8 cellular contexts compared by ENCODE assay signal in the genomic region with DNA sequence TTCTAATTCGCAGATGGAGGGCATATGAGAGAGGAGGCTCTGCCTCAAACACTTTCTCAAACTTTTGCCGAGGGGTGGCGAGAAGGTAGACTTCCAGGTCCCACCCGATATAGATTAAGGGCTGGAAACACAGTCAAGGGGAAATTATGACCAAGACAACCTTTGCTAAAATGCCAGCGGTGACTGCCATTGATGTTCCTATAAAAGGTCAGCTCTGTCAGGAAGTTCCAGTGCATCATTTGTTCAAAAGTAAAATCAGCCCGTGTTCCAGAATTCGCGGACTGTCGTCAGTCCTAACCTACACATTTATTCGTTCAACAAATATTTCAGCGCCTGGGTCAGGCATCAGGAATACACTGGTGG. TPM values are rescaled to one million over a fixed set of nuclear protein-coding genes. Genes with fewer than 3 reads are reported as not detected.
DNase-seq lines count a peak whose midpoint lies in the region; ATAC-seq, FAIRE-seq and TF ChIP-seq lines count a peak whose summit lies in the region.

No MANE protein-coding gene starts in this region.

- H3K9me3 ChIP-seq in adipocyte (ENCODE audit: control insufficient read depth, low read length), result no peaks in the 10 kb centered on the region
- no peaks in the 10 kb centered on the region for H3K9me3 ChIP-seq in keratinocyte (ENCODE audit: control insufficient read depth, low read depth, low read length)
- no peaks in the 10 kb centered on the region for H3K9me3 ChIP-seq in thoracic aorta

- FAIRE-seq in keratinocyte (lab: Jason Lieb, UNC), result peak; percentile 5

- H3K36me3 ChIP-seq in adipocyte (ENCODE audit: control insufficient read depth, insufficient read depth, low read length, severe bottlenecking) (no peaks in the 10 kb centered on the region), keratinocyte (ENCODE audit: control insufficient read depth in 2 of 2, extremely low read depth in 1 of 2, insufficient read depth in 2 of 2, low read length in 2 of 2) (peaks cover 0 to 6% of the 10 kb centered on the region in 2 experiments), thoracic aorta (no peaks in the 10 kb centered on the region)

- H4K20me1 ChIP-seq in keratinocyte (ENCODE audit: control insufficient read depth, extremely low read depth, insufficient read depth, low read length), result peaks cover 19% of the 10 kb centered on the region

- H2AFZ ChIP-seq in keratinocyte (ENCODE audit: control insufficient read depth, low read length), result peak overlapping the region; percentile 94

- DNase-seq in AG09309 (ENCODE audit: low read depth), result no peak
- DNase-seq in adipocyte (ENCODE audit: low read depth), result no peak
- no peak for DNase-seq in keratinocyte (ENCODE audit: low read depth, low spot score)
- no peak for DNase-seq in thoracic aorta (ENCODE audit: low spot score)
- DNase-seq in NCI-H2196 (lab: John Stamatoyannopoulos, UW; ENCODE audit: unreplicated experiment), result no peak
- DNase-seq in NCI-H2171 treated with DMSO at 0.1 percent for 48 hours (lab: John Stamatoyannopoulos, UW), result no peak

- dilution Hi-C loops in keratinocyte (cut with MboI; ENCODE audit: extremely low pct_ligation_motif_present, low sequenced_read_pairs), result no loop called here

- H3K9ac ChIP-seq in adipocyte (ENCODE audit: low read length) (peak overlapping the region; percentile 98), keratinocyte (ENCODE audit: control insufficient read depth, extremely low read depth, insufficient read depth, low read length) (peak overlapping the region; percentile 95)

- H3K4me2 ChIP-seq in keratinocyte (ENCODE audit: control insufficient read depth, extremely low read depth, insufficient read depth, low read depth, low read length), result peak overlapping the region; percentile 93

- ATAC-seq in HG03064 (IDR thresholded peaks at IDR 0.05; ENCODE audit: low read depth, unreplicated experiment) (peak; percentile 0), thoracic aorta (ENCODE audit: insufficient number of reproducible peaks, low FRiP score, low read depth) (no peak), HG03025 (IDR thresholded peaks at IDR 0.05; ENCODE audit: low FRiP score, unreplicated experiment) (no peak)

- no peaks in the 10 kb centered on the region for H3K27me3 ChIP-seq in adipocyte (replicated peaks; ENCODE audit: control insufficient read depth, insufficient read depth, low read length)
- no peaks in the 10 kb centered on the region for H3K27me3 ChIP-seq in keratinocyte (ENCODE audit: control insufficient read depth, extremely low read depth, insufficient read depth, low read length)
- no peaks in the 10 kb centered on the region for H3K27me3 ChIP-seq in thoracic aorta (replicated peaks; ENCODE audit: insufficient read depth)

- H3K4me3 ChIP-seq in AG09309 (ENCODE audit: control insufficient read depth, low read depth, low read length), result peak overlapping the region; percentile 97
- H3K4me3 ChIP-seq in adipocyte (ENCODE audit: low read length), result peak overlapping the region; percentile 97
- H3K4me3 ChIP-seq in keratinocyte (ENCODE audit: control insufficient read depth in 2 of 3, extremely low read depth in 1 of 3, insufficient read depth in 2 of 3, low read depth in 1 of 3, low read length in 3 of 3), result peak overlapping the region; percentile 75 to 97 (median 93)
- peak overlapping the region; percentile 92 for H3K4me3 ChIP-seq in thoracic aorta

- H3K4me1 ChIP-seq in adipocyte (ENCODE audit: control insufficient read depth, insufficient read depth, low read length), result peaks cover 25% of the 10 kb centered on the region
- H3K4me1 ChIP-seq in keratinocyte (ENCODE audit: control insufficient read depth, extremely low read depth, insufficient read depth, low read length), result peaks cover 27% of the 10 kb centered on the region
- H3K4me1 ChIP-seq in thoracic aorta (ENCODE audit: control insufficient read depth in 1 of 2, low read depth in 2 of 2), result peaks cover 34 to 36% of the 10 kb centered on the region in 2 donors

- TF ChIP-seq CTCF in AG09309 (IDR thresholded peaks at IDR 0.05; ENCODE audit: control insufficient read depth, insufficient read depth, low read depth, low read length, missing control alignments), result no peak
- TF ChIP-seq CTCF in keratinocyte (optimal IDR thresholded peaks at IDR 0.05 in 1 of 3, IDR thresholded peaks at IDR 0.05 in 1 of 3, conservative IDR thresholded peaks at IDR 0.05 in 1 of 3; ENCODE audit: extremely low read depth in 1 of 3, insufficient read depth in 2 of 3, low read length in 3 of 3), result no peak
- TF ChIP-seq CTCF in thoracic aorta (IDR thresholded peaks at IDR 0.05), result no peak

- peaks cover 7% of the 10 kb centered on the region for H3K9me1 ChIP-seq in keratinocyte (ENCODE audit: control insufficient read depth, extremely low read depth, insufficient read depth, low read length)

- peaks cover 46% of the 10 kb centered on the region for H3K79me2 ChIP-seq in keratinocyte (ENCODE audit: control insufficient read depth, insufficient read depth, low read length)

- H3K27ac ChIP-seq in keratinocyte (ENCODE audit: control insufficient read depth, insufficient read depth, low read length) (peak overlapping the region; percentile 94), thoracic aorta (peak overlapping the region; percentile 88)

RNA-seq across cellular contexts. Expression of a gene that starts 0.8 kb away (rescaled TPM):
- polyA plus RNA-seq in keratinocyte, result 109 to 154 TPM (median 112 TPM) in 3 replicates
- 186 TPM for polyA plus RNA-seq in keratinocyte (2011; ENCODE audit: low read depth)
- 83.2 and 167 TPM in 2 replicates for polyA plus RNA-seq in keratinocyte (2011; cell fraction: cytosol; rRNA removed)
- polyA plus RNA-seq in keratinocyte (2011; cell fraction: nucleus; rRNA removed), result 69.8 and 92.7 TPM in 2 replicates
- polyA plus RNA-seq in keratinocyte (2012; ENCODE audit: low replicate concordance), result 67.7 and 87.4 TPM in 2 replicates
- polyA minus RNA-seq in keratinocyte, result 78.5 to 239 TPM (median 162 TPM) in 3 replicates
- 111 TPM for polyA minus RNA-seq in keratinocyte (2011; cell fraction: cytosol; rRNA and poly(A)+ RNA removed)
- polyA minus RNA-seq in keratinocyte (2011; cell fraction: nucleus; rRNA and poly(A)+ RNA removed), result 73.2 and 121 TPM in 2 replicates
- total RNA-seq in thoracic aorta, result 100 to 1,000 TPM in 1 of 2 donors, 10 to 100 TPM in 1; 81.9 to 152 TPM
